In the genomic region with DNA sequence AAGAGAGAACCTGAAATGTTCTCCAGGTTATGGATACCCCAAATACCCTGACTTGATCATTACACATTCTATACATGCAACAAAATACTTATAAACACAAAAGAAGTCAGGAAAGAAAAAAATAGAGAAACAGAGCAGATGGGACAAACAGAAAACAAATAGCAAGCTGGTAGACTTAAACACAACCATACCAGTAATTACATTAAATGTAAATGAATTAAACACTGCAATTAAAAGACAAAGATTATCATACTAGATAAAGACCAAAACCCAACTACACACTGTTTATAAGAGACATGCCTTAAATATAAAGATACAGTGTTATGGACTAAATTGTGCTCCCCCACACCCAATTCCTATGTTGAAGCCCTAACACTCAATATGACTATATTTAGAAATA, we compare ENCODE assay signal across 26 cellular contexts.
"Had no signal": no experiment of that assay in that cellular context is flagged by ENCODE, and none has a peak within 500 bp of the region (broad histone marks: within the 10 kb centered on the region; RNA-seq: fewer than 3 reads in every experiment).

No MANE protein-coding gene starts in this region.

- H3K4me1 ChIP-seq: neural progenitor cell, parathyroid adenoma, psoas muscle, right lobe of liver, sigmoid colon, stomach, thyroid gland, tibial nerve, upper lobe of left lung, vagina had no signal

- DNase-seq: natural killer cell; occipital lobe; ovary; posterior cingulate gyrus; psoas muscle; right cardiac atrium; right lobe of liver; sigmoid colon; small intestine; stimulated activated CD4-positive, alpha-beta T cell treated with anti-CD3 and anti-CD28 coated beads, Interleukin-15, amount 100 ng/mL, for 24 hours; stimulated activated CD4-positive, alpha-beta T cell treated with anti-CD3 and anti-CD28 coated beads, Interleukin-2, amount 100 ng/mL, for 24 hours; stimulated activated CD4-positive, alpha-beta T cell treated with anti-CD3 and anti-CD28 coated beads, Interleukin-2, amount 100 ng/mL, for 48 hours; stimulated activated CD4-positive, alpha-beta T cell treated with anti-CD3 and anti-CD28 coated beads, Interleukin-4, amount 100 ng/mL, for 24 hours; stimulated activated naive B cell treated with anti-CD40 and anti-IgM and Interleukin-4, amounts not matched to agents 10 μg/mL and 1 μg/mL and 100 μg/mL, for 72 hours; stimulated activated naive CD4-positive, alpha-beta T cell treated with Interleukin-2 at 50 U/mL for 16 hours; stomach; thyroid gland; trophoblast cell; upper lobe of left lung had no signal

- H3K4me2 ChIP-seq: neural progenitor cell had no signal

- H3K4me3 ChIP-seq: neural progenitor cell, ovary, psoas muscle, right lobe of liver, sigmoid colon, stomach, thoracic aorta, thyroid gland, tibial nerve, upper lobe of left lung, vagina had no signal

- H3K9ac ChIP-seq: neural progenitor cell, parathyroid adenoma had no signal

- H3K27me3 ChIP-seq: neural progenitor cell, ovary, right lobe of liver, sigmoid colon, stomach, thyroid gland, tibial nerve, upper lobe of left lung, vagina had no signal

- H3K36me3 ChIP-seq: neural progenitor cell, ovary, right lobe of liver, sigmoid colon, thoracic aorta, thyroid gland, upper lobe of left lung had no signal

- ATAC-seq: natural killer cell; psoas muscle; right cardiac atrium; right lobe of liver; stimulated activated effector memory CD8-positive, alpha-beta T cell treated with anti-CD3 and anti-CD28 coated beads, Interleukin-12 subunit alpha, Interleukin-12 subunit beta, amount 100 ng/mL, for 72 hours; stimulated activated naive B cell treated with anti-CD40 and anti-IgM and Interleukin-4, amounts not matched to agents 10 μg/mL and 1 μg/mL and 100 μg/mL, for 72 hours had no signal

- H2AFZ ChIP-seq: neural progenitor cell, parathyroid adenoma had no signal

- FAIRE-seq: small intestine, urothelium cell line had no signal

- H3K9me3 ChIP-seq: ovary, thyroid gland had no signal

- H3K27ac ChIP-seq: neural progenitor cell, ovary, parathyroid adenoma, psoas muscle, right lobe of liver, sigmoid colon, stomach, thoracic aorta, thyroid gland, tibial nerve, upper lobe of left lung, vagina had no signal
